In genomic region chr9:35665471-35665818, GRCh38 we compare ENCODE assay signal across 8 cellular contexts. TPM values are rescaled to one million over a fixed set of nuclear protein-coding genes. Genes with fewer than 3 reads are reported as not detected.
DNase-seq lines count a peak whose midpoint lies in the region; ATAC-seq and TF ChIP-seq lines count a peak whose summit lies in the region.

No MANE protein-coding gene starts in this region.

- peaks cover 8% of the 10 kb centered on the region; the same call in 1 of the 2 replicates for H3K79me2 ChIP-seq in GM23338 (replicated peaks; ENCODE audit: insufficient read depth)

- no peaks in the 10 kb centered on the region for H4K20me1 ChIP-seq in GM23338 (replicated peaks; ENCODE audit: insufficient read depth)

- TF ChIP-seq POLR2A in gastroesophageal sphincter (IDR thresholded peaks at IDR 0.05), result no peak

- H3K9me3 Mint-ChIP-seq in GM23338 (no peaks in the 10 kb centered on the region; the same call in 2 of the 3 replicates), T-cell (no peaks in the 10 kb centered on the region)

- H3K9me3 ChIP-seq in gastroesophageal sphincter (no peaks in the 10 kb centered on the region), skeletal muscle satellite cell (replicated peaks; ENCODE audit: low read length) (no peaks in the 10 kb centered on the region)

- H3K9ac ChIP-seq in skeletal muscle satellite cell (ENCODE audit: low read depth, low read length), result peak overlapping the region; percentile 74

- no peak for TF ChIP-seq EP300 in gastroesophageal sphincter (IDR thresholded peaks at IDR 0.05)

- H3K4me1 Mint-ChIP-seq in GM23338 (peaks cover 33% of the 10 kb centered on the region), T-cell (peaks cover 53 to 59% (median 54%) of the 10 kb centered on the region in 3 donors)

- H3K4me3 ChIP-seq in GM23338, result peak overlapping the region; percentile 90
- peak overlapping the region; percentile 16 to 60 for H3K4me3 ChIP-seq in gastroesophageal sphincter
- peak overlapping the region; percentile 75 for H3K4me3 ChIP-seq in skeletal muscle satellite cell (ENCODE audit: low read length)

- H3K27me3 ChIP-seq in GM23338 (ENCODE audit: insufficient read depth), result no peaks in the 10 kb centered on the region
- H3K27me3 ChIP-seq in gastroesophageal sphincter, result no peaks in the 10 kb centered on the region
- no peaks in the 10 kb centered on the region for H3K27me3 ChIP-seq in skeletal muscle satellite cell (ENCODE audit: control insufficient read depth, insufficient read depth, low read length)

- peak overlapping the region; percentile 81 for H3K4me3 Mint-ChIP-seq in GM23338
- H3K4me3 Mint-ChIP-seq in T-cell, result peak overlapping the region; percentile 76 to 88 (median 82)

- H2AFZ ChIP-seq in GM23338, result peak overlapping the region; percentile 97

- H3K4me2 ChIP-seq in GM23338 (peak overlapping the region; percentile 97), skeletal muscle satellite cell (ENCODE audit: low read length) (peak overlapping the region; percentile 91)

- H3K27me3 Mint-ChIP-seq in GM23338 (ENCODE audit: insufficient read depth, low read depth, poor library complexity) (peaks cover 14% of the 10 kb centered on the region), T-cell (no peaks in the 10 kb centered on the region)

- H3K36me3 ChIP-seq in GM23338 (ENCODE audit: insufficient read depth) (peaks cover 8% of the 10 kb centered on the region; the same call in 1 of the 2 replicates), gastroesophageal sphincter (peaks cover 0 to 6% of the 10 kb centered on the region in 2 donors), skeletal muscle satellite cell (ENCODE audit: insufficient read depth, low read length) (peaks cover 11% of the 10 kb centered on the region)

- peak overlapping the region; percentile 29 for H3K27ac Mint-ChIP-seq in GM23338
- H3K27ac Mint-ChIP-seq in T-cell, result peak overlapping the region; percentile 92 to 93

- POLR2A ChIA-PET in T-cell (lab: Charles Lee), result interaction anchor here (0.6 to 0.7 kb wide), 2 partner anchors 16 to 265 kb away, joined by 3 read pairs; no protein-coding TSS in a partner anchor

- TF ChIP-seq CTCF in GM23338 (conservative IDR thresholded peaks at IDR 0.05; ENCODE audit: low read depth in 2 of 2) (no peak), gastroesophageal sphincter (IDR thresholded peaks at IDR 0.05) (no peak)

- H3K36me3 Mint-ChIP-seq in GM23338 (ENCODE audit: low read depth), result peaks cover 28% of the 10 kb centered on the region
- H3K36me3 Mint-ChIP-seq in T-cell, result peaks cover 9% of the 10 kb centered on the region

- ATAC-seq in GM23338 (no peak), T-cell (replicated peaks in 1 of 4) (no peak), gastroesophageal sphincter (no peak), GM18868 (IDR thresholded peaks at IDR 0.05; ENCODE audit: unreplicated experiment) (no peak)

- H3F3A ChIP-seq in GM23338 (replicated peaks; ENCODE audit: low read depth), result peaks cover 13% of the 10 kb centered on the region; the same call in 1 of the 2 replicates

- H3K9me2 ChIP-seq in GM23338 (ENCODE audit: insufficient read depth), result peaks cover 12% of the 10 kb centered on the region

- CTCF ChIA-PET in T-cell (lab: Charles Lee), result interaction anchor here (0.6 to 4.4 kb wide), 9 partner anchors 8 to 179 kb away, joined by 3 to 22 read pairs (median 3); no protein-coding TSS in a partner anchor

- DNase-seq in GM23338 (ENCODE audit: low spot score) (no peak), T-cell (no peak), NCI-H510A treated with DMSO at 0.1 percent for 48 hours (lab: John Stamatoyannopoulos, UW) (no peak), DMS53 treated with DMSO at 0.1 percent for 48 hours (lab: John Stamatoyannopoulos, UW; ENCODE audit: unreplicated experiment) (no peak)
- DNase-seq in stimulated activated CD8-positive, alpha-beta memory T cell treated with anti-CD3 and anti-CD28 coated beads, Interleukin-4, amount 100 ng/mL, for 48 hours, result no peak

- H3K4me1 ChIP-seq in GM23338 (ENCODE audit: insufficient read depth) (peaks cover 15% of the 10 kb centered on the region), gastroesophageal sphincter (peaks cover 0 to 60% (median 17%) of the 10 kb centered on the region in 3 donors), skeletal muscle satellite cell (ENCODE audit: control insufficient read depth, insufficient read depth, low read length) (peaks cover 32% of the 10 kb centered on the region)

- 29 to 31% methylated on average over 3 to 5 of the region's 5 CpGs for WGBS in gastroesophageal sphincter (ENCODE audit: low coverage in 1 of 2), 2 donors

- H3K27ac ChIP-seq in GM23338 (ENCODE audit: low read depth) (no peak overlapping the region), gastroesophageal sphincter (peak overlapping the region in 3 of 4 donors; percentile 99 to 100 (median 100))

TF ChIP-seq in GM23338, 12 proteins besides CTCF, POLR2A, EP300 and RAD21 (continues in another document):
- TF ChIP-seq NANOG (IDR thresholded peaks at IDR 0.05; ENCODE audit: borderline replicate concordance), result no peak

RNA-seq across cellular contexts. Expression of gene ARHGEF39, which starts 0.5 kb away (rescaled TPM):
- 16.8 and 25.7 TPM in 2 replicates for total RNA-seq in GM23338 (2014; rRNA removed; shearing (Covaris generic))
- polyA plus RNA-seq in GM23338 (2016; fragmentation: Nextera tagmentation; extraction: Ambion mirVana), result 25.2 and 31.0 TPM in 2 replicates
- 1 to 10 TPM in 2 of 5 donors, under 1 TPM in 3; 0.12 to 1.3 (median 0.57) TPM for total RNA-seq in T-cell
- total RNA-seq in gastroesophageal sphincter, result 1 to 10 TPM in 2 of 4 donors, under 1 TPM in 2; 0.52 to 2.2 (median 0.81) TPM
- total RNA-seq in skeletal muscle satellite cell (2012; rRNA removed), result 1.8 and 3.7 TPM in 2 replicates

RNA-seq across cellular contexts. Expression of gene CCDC107, which starts 7.4 kb away (rescaled TPM):
- total RNA-seq in GM23338 (2014; rRNA removed; shearing (Covaris generic)), result 2.4 and 6.9 TPM in 2 replicates
- polyA plus RNA-seq in GM23338 (2016; fragmentation: Nextera tagmentation; extraction: Ambion mirVana), result 18.4 and 20.8 TPM in 2 replicates
- total RNA-seq in T-cell (10 to 100 TPM; 17.7 to 29.8 (median 27.5) TPM), gastroesophageal sphincter (10 to 100 TPM; 61.9 to 94.2 (median 87.0) TPM)
- total RNA-seq in skeletal muscle satellite cell (2012; rRNA removed), result 10.9 and 16.6 TPM in 2 replicates

RNA-seq across cellular contexts. Expression of gene RMRP, which starts 7.6 kb away (rescaled TPM):
- 8,626 and 33,360 TPM in 2 replicates for total RNA-seq in GM23338 (2014; rRNA removed; shearing (Covaris generic))
- polyA plus RNA-seq in GM23338 (2016; fragmentation: Nextera tagmentation; extraction: Ambion mirVana), result 15.3 and 43.0 TPM in 2 replicates
- total RNA-seq in T-cell (over 10,000 TPM; 10,537 to 37,987 (median 30,491) TPM), gastroesophageal sphincter (1,000 to 10,000 TPM; 1,650 to 4,855 (median 3,807) TPM)
- 116,564 and 213,110 TPM in 2 replicates for total RNA-seq in skeletal muscle satellite cell (2012; rRNA removed)

RNA-seq across cellular contexts. Expression of gene CA9, which starts 8.3 kb away (rescaled TPM):
- not detected in 2 replicates for total RNA-seq in GM23338 (2014; rRNA removed; shearing (Covaris generic))
- 1.1 and 2.2 TPM in 2 replicates for polyA plus RNA-seq in GM23338 (2016; fragmentation: Nextera tagmentation; extraction: Ambion mirVana)
- total RNA-seq in T-cell, result under 1 TPM in 2 of 5 donors, not detected in 3; 0.19 to 0.46 TPM
- 1 to 10 TPM in 1 of 4 donors, not detected in 3; 3.9 TPM for total RNA-seq in gastroesophageal sphincter
- 3.0 and 6.1 TPM in 2 replicates for total RNA-seq in skeletal muscle satellite cell (2012; rRNA removed)

RNA-seq across cellular contexts. Expression of gene SIT1, which starts 14.7 kb away (rescaled TPM):
- total RNA-seq in GM23338 (2014; rRNA removed; shearing (Covaris generic)), result 14.7 and 16.4 TPM in 2 replicates
- polyA plus RNA-seq in GM23338 (2016; fragmentation: Nextera tagmentation; extraction: Ambion mirVana), result 13.2 TPM in 2 replicates
- total RNA-seq in T-cell (10 to 100 TPM; 34.9 to 57.1 (median 51.9) TPM), gastroesophageal sphincter (1 to 10 TPM in 3 of 4 donors, not detected in 1; 1.2 to 1.6 (median 1.6) TPM)
- total RNA-seq in skeletal muscle satellite cell (2012; rRNA removed), result 0.22 and 0.25 TPM in 2 replicates

Comparison
In these comparisons a context has a peak if more than half of its experiments do, and no peak if none do; other contexts are left out.
1. H3K4me3 ChIP-seq: peak in every context shown above with its lines; median percentile 90 in GM23338; 75 in skeletal muscle satellite cell; 38 in gastroesophageal sphincter.